ENCODE assay signal across 1 cellular context in genomic region chr5:75054110-75054930, GRCh38.
TF ChIP-seq lines count a peak whose summit lies in the region.

No MANE protein-coding gene starts in this region.

TF ChIP-seq in IMR-90, 13 proteins besides CTCF, POLR2A, EP300 and RAD21 (continued from another document):
- TF ChIP-seq, protein P1, sequence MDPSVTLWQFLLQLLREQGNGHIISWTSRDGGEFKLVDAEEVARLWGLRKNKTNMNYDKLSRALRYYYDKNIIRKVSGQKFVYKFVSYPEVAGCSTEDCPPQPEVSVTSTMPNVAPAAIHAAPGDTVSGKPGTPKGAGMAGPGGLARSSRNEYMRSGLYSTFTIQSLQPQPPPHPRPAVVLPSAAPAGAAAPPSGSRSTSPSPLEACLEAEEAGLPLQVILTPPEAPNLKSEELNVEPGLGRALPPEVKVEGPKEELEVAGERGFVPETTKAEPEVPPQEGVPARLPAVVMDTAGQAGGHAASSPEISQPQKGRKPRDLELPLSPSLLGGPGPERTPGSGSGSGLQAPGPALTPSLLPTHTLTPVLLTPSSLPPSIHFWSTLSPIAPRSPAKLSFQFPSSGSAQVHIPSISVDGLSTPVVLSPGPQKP (IDR thresholded peaks at IDR 0.05; ENCODE audit: borderline replicate concordance, low read depth, low read length), result no peak
- no peak for TF ChIP-seq USF2 (IDR thresholded peaks at IDR 0.05; ENCODE audit: low read depth, low read length)
